ENCODE assay signal across 14 cellular contexts in the genomic region with DNA sequence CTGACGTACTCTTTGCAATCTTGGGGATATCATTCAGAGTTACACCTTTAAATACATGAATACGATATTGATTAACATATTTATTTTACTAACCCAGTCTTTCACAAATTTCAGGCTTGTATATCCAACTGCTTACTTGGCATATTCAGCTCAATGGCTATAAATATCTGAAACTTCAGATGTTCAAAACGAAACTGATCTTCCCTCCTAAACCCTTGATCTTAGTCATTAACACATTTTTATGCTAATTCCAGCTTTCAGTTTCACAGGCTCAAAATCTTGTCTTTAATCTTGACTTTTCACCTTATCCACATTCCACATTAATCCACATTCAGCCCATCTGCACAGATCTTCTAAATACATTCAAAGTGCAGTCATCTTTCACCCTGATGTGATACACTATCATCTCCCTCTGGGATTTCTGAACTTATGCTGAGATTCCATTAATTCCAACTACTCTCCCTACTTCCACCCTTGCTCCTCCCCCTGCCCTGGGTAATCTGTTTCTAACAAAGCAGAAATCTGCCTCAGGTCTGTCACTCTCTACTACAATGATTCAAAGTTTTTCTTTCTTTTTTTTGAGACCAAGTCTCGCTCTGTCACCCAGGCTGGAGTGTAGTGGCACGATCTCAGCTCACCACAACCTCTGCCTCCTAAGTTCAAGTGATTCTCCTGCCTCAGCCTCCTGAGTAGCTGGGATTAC.
DNase-seq lines count a peak whose midpoint lies in the region; ATAC-seq and TF ChIP-seq lines count a peak whose summit lies in the region.
"Had no signal": no experiment of that assay in that cellular context is flagged by ENCODE, and none has a peak within 500 bp of the region (broad histone marks: within the 10 kb centered on the region; RNA-seq: fewer than 3 reads in every experiment).

No MANE protein-coding gene starts in this region.

- H3K4me1 Mint-ChIP-seq in WTC11, result peaks cover 15% of the 10 kb centered on the region

- no peak for TF ChIP-seq POLR2A in tibial nerve (IDR thresholded peaks at IDR 0.05)

- POLR2A ChIA-PET in WTC11 (lab: Charles Lee), result no interaction called here

- CTCF ChIA-PET in WTC11 (lab: Charles Lee), result no interaction called here

- no peaks in the 10 kb centered on the region for H3K27me3 ChIP-seq in tibial nerve

- no peaks in the 10 kb centered on the region for H3K9me3 ChIP-seq in tibial nerve

- TF ChIP-seq CTCF in WTC11 (IDR thresholded peaks at IDR 0.05) (no peak), tibial nerve (IDR thresholded peaks at IDR 0.05) (no peak)

- no peak overlapping the region for H3K4me3 Mint-ChIP-seq in WTC11
- H3K4me3 Mint-ChIP-seq: activated naive CD4-positive, alpha-beta T cell treated with anti-CD3 and anti-CD28 coated beads for 36 hours had no signal

- no peaks in the 10 kb centered on the region for H3K36me3 ChIP-seq in tibial nerve

- ATAC-seq in GM18868 (IDR thresholded peaks at IDR 0.05; ENCODE audit: unreplicated experiment) (peak; percentile 96), GM21737 (IDR thresholded peaks at IDR 0.05; ENCODE audit: unreplicated experiment) (peak; percentile 62), HG03103 (IDR thresholded peaks at IDR 0.05; ENCODE audit: low read depth, unreplicated experiment) (peak; percentile 85), WTC11 (no peak)

- 78 to 81% methylated on average over 5 of the region's 5 CpGs for WGBS in tibial nerve, 2 donors

- H3K4me1 ChIP-seq in tibial nerve, result no peaks in the 10 kb centered on the region

- no peak for DNase-seq in WTC11 (ENCODE audit: low spot score)
- DNase-seq in NCI-H2171 treated with DMSO at 0.1 percent for 48 hours (lab: John Stamatoyannopoulos, UW), result no peak
- DNase-seq in NCI-H226, result no peak
- DNase-seq in AG20443 (ENCODE audit: low spot score), result no peak
- no peak for DNase-seq in tibial nerve (ENCODE audit: low spot score in 2 of 2)
- DNase-seq: activated naive CD4-positive, alpha-beta T cell treated with anti-CD3 and anti-CD28 coated beads for 36 hours; H7; NCI-H187 treated with DMSO at 0.1 percent for 48 hours; stimulated activated CD4-positive, alpha-beta T cell treated with anti-CD3 and anti-CD28 coated beads, Interleukin-2, amount 100 ng/mL, for 24 hours; stimulated activated naive CD4-positive, alpha-beta T cell treated with Interleukin-2 at 50 U/mL for 16 hours had no signal

- H3K27ac ChIP-seq in tibial nerve, result no peak overlapping the region
- H3K27ac ChIP-seq: C4-2B had no signal

- no peak overlapping the region for H3K4me3 ChIP-seq in tibial nerve

- TF ChIP-seq EP300 in tibial nerve (IDR thresholded peaks at IDR 0.05), result no peak

- no peaks in the 10 kb centered on the region for H3K36me3 Mint-ChIP-seq in WTC11

- no peaks in the 10 kb centered on the region; the same call in 1 of the 2 replicates for H3K9me3 Mint-ChIP-seq in WTC11
- H3K9me3 Mint-ChIP-seq: activated naive CD4-positive, alpha-beta T cell treated with anti-CD3 and anti-CD28 coated beads for 36 hours had no signal

- no peaks in the 10 kb centered on the region for H3K27me3 Mint-ChIP-seq in WTC11 (ENCODE audit: low read depth)

- peak overlapping the region; percentile 29; the same call in 1 of the 2 replicates for H3K27ac Mint-ChIP-seq in WTC11
- H3K27ac Mint-ChIP-seq: activated naive CD4-positive, alpha-beta T cell treated with anti-CD3 and anti-CD28 coated beads for 36 hours had no signal

TF ChIP-seq in WTC11, 78 proteins besides CTCF, POLR2A, EP300 and RAD21:
- no peak for TF ChIP-seq ZBTB21 (CRISPR knock-in tag; IDR thresholded peaks at IDR 0.05; ENCODE audit: borderline replicate concordance)
- TF ChIP-seq JAZF1 (CRISPR knock-in tag; IDR thresholded peaks at IDR 0.05), result no peak
- no peak for TF ChIP-seq ZNF232 (CRISPR knock-in tag; IDR thresholded peaks at IDR 0.05)
- TF ChIP-seq KAT7 (CRISPR knock-in tag; IDR thresholded peaks at IDR 0.05; ENCODE audit: borderline replicate concordance), result no peak
- TF ChIP-seq SMAD3 (CRISPR knock-in tag; IDR thresholded peaks at IDR 0.05; ENCODE audit: borderline replicate concordance), result no peak
- TF ChIP-seq JUN (CRISPR knock-in tag; IDR thresholded peaks at IDR 0.05), result no peak
- TF ChIP-seq EMX1 (CRISPR knock-in tag; IDR thresholded peaks at IDR 0.05), result no peak
- TF ChIP-seq MXD4 (CRISPR knock-in tag; IDR thresholded peaks at IDR 0.05; ENCODE audit: borderline replicate concordance), result no peak
- TF ChIP-seq ZNF423 (CRISPR knock-in tag; IDR thresholded peaks at IDR 0.05), result no peak
- TF ChIP-seq NR3C1 (CRISPR knock-in tag; conservative IDR thresholded peaks at IDR 0.05; ENCODE audit: low read depth), result no peak
- no peak for TF ChIP-seq PRRX2 (CRISPR knock-in tag; IDR thresholded peaks at IDR 0.05)
- TF ChIP-seq, protein P1, sequence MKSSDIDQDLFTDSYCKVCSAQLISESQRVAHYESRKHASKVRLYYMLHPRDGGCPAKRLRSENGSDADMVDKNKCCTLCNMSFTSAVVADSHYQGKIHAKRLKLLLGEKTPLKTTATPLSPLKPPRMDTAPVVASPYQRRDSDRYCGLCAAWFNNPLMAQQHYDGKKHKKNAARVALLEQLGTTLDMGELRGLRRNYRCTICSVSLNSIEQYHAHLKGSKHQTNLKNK (CRISPR knock-in tag; IDR thresholded peaks at IDR 0.05), result no peak
- no peak for TF ChIP-seq CBFB (CRISPR knock-in tag; IDR thresholded peaks at IDR 0.05; ENCODE audit: low read depth)
- TF ChIP-seq, protein P2, sequence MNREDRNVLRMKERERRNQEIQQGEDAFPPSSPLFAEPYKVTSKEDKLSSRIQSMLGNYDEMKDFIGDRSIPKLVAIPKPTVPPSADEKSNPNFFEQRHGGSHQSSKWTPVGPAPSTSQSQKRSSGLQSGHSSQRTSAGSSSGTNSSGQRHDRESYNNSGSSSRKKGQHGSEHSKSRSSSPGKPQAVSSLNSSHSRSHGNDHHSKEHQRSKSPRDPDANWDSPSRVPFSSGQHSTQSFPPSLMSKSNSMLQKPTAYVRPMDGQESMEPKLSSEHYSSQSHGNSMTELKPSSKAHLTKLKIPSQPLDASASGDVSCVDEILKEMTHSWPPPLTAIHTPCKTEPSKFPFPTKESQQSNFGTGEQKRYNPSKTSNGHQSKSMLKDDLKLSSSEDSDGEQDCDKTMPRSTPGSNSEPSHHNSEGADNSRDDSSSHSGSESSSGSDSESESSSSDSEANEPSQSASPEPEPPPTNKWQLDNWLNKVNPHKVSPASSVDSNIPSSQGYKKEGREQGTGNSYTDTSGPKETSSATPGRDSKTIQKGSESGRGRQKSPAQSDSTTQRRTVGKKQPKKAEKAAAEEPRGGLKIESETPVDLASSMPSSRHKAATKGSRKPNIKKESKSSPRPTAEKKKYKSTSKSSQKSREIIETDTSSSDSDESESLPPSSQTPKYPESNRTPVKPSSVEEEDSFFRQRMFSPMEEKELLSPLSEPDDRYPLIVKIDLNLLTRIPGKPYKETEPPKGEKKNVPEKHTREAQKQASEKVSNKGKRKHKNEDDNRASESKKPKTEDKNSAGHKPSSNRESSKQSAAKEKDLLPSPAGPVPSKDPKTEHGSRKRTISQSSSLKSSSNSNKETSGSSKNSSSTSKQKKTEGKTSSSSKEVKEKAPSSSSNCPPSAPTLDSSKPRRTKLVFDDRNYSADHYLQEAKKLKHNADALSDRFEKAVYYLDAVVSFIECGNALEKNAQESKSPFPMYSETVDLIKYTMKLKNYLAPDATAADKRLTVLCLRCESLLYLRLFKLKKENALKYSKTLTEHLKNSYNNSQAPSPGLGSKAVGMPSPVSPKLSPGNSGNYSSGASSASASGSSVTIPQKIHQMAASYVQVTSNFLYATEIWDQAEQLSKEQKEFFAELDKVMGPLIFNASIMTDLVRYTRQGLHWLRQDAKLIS (CRISPR knock-in tag; IDR thresholded peaks at IDR 0.05; ENCODE audit: borderline replicate concordance), result no peak
- no peak for TF ChIP-seq NFATC4 (CRISPR knock-in tag; IDR thresholded peaks at IDR 0.05)
- TF ChIP-seq, protein P3, sequence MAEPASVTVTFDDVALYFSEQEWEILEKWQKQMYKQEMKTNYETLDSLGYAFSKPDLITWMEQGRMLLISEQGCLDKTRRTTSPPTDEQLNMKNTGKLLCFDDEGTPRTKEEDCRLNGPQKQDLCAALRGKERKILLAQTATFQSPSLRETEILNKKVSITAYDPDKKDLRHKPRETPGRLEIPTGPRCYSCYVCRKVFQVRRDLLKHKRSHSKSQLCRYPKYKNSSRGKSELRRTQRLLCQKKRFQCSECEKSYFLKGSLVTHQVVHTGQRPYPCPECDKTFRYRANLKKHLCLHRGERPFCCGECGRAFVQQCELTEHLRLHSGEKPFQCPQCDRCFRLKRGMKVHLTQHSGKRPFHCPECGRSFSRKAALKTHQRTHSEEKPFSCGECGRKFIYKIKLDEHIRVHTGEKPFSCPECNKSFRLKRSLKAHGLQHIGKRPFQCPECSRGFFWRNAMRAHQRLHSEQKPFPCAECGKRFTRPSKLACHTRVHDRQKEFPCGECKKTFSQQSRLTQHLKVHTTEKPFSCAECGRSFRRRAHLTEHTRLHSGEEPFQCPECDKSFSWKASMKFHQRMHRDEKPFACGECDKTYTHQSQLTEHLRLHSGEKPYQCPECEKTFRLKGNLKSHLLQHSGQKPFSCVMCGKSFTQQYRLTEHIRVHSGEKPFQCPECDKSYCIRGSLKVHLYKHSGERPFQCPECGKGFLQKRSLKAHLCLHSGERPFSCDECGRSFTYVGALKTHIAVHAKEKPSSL (CRISPR knock-in tag; conservative IDR thresholded peaks at IDR 0.05), result no peak
